8 cellular contexts compared by ENCODE assay signal in genomic region chr20:10434832-10435812, GRCh38. TPM values are rescaled to one million over a fixed set of nuclear protein-coding genes. Genes with fewer than 3 reads are reported as not detected.
DNase-seq lines count a peak whose midpoint lies in the region; ATAC-seq and TF ChIP-seq lines count a peak whose summit lies in the region.

TSS of gene SLX4IP (plus strand) at chr20:10435305. CDS start at chr20:10458205, 22,900 bp downstream.

- H3K27me3 ChIP-seq in testis: no peaks in the 10 kb centered on the region

- peak; percentile 80 for DNase-seq in GM10266 (ENCODE audit: extremely low spot score)
- DNase-seq in NCI-H1092 treated with DMSO at 0.1 percent for 48 hours (lab: John Stamatoyannopoulos, UW): peak; percentile 99
- peak; percentile 98 for DNase-seq in glomerular visceral epithelial cell (ENCODE audit: extremely low spot score)
- peak; percentile 58 for DNase-seq in omental fat pad (ENCODE audit: low spot score)
- peak; percentile 97 for DNase-seq in testis

- peak within 1 kb of the TSS; percentile 86 to 92 for H3K27ac ChIP-seq in testis

- 2 to 3% methylated on average over 30 to 32 of the region's 32 CpGs for WGBS in testis, 2 donors

- no peak for TF ChIP-seq CTCF in GM10266 (IDR thresholded peaks at IDR 0.05; ENCODE audit: control insufficient read depth, insufficient read depth, low read depth, missing control alignments)
- TF ChIP-seq CTCF in omental fat pad (IDR thresholded peaks at IDR 0.05): no peak
- TF ChIP-seq CTCF in testis (IDR thresholded peaks at IDR 0.05): no peak

- H3K4me3 Mint-ChIP-seq in activated naive CD8-positive, alpha-beta T cell: peak within 1 kb of the TSS; percentile 96

- H3K4me1 Mint-ChIP-seq in activated naive CD8-positive, alpha-beta T cell (ENCODE audit: low read depth): peaks cover 48% of the 10 kb centered on the region

- H3K27me3 Mint-ChIP-seq in activated naive CD8-positive, alpha-beta T cell: no peaks in the 10 kb centered on the region

- ATAC-seq in HG02623 (IDR thresholded peaks at IDR 0.05; ENCODE audit: unreplicated experiment): peak; percentile 51
- ATAC-seq in SK-N-SH treated with all-trans-retinoic acid at 6 μM for 48 hours: peak; percentile 84
- peak; percentile 83 for ATAC-seq in omental fat pad (ENCODE audit: low FRiP score)

- H3K4me1 ChIP-seq in testis: peaks cover 12% of the 10 kb centered on the region

- no peaks in the 10 kb centered on the region for H3K36me3 Mint-ChIP-seq in activated naive CD8-positive, alpha-beta T cell

- H3K36me3 ChIP-seq in testis (ENCODE audit: low read depth, missing control alignments): no peaks in the 10 kb centered on the region

- H3K9me3 ChIP-seq in testis: no peaks in the 10 kb centered on the region

- peak within 1 kb of the TSS; percentile 68 to 84 for H3K4me3 ChIP-seq in testis

- no peaks in the 10 kb centered on the region for H3K9me3 Mint-ChIP-seq in activated naive CD8-positive, alpha-beta T cell (ENCODE audit: low read depth)

- intact Hi-C loops in testis (cut with DNase I; ENCODE audit: low total_unique reads): no loop called here

- peak within 1 kb of the TSS; percentile 98 for H3K27ac Mint-ChIP-seq in activated naive CD8-positive, alpha-beta T cell

- TF ChIP-seq POLR2A in testis (IDR thresholded peaks at IDR 0.05): no peak

TF ChIP-seq in SK-N-SH treated with all-trans-retinoic acid at 6 μM for 48 hours, 23 proteins besides CTCF, POLR2A, EP300 and RAD21:
- TF ChIP-seq TCF4 (CRISPR knock-in tag; IDR thresholded peaks at IDR 0.05; ENCODE audit: borderline replicate concordance) (no peak), ZFP30 (CRISPR knock-in tag; IDR thresholded peaks at IDR 0.05) (peak; percentile 45; the same call in 1 of the 2 replicates), SNAI2 (CRISPR knock-in tag; IDR thresholded peaks at IDR 0.05) (peak; percentile 97; the same call in 1 of the 2 replicates), ZNF565 (CRISPR knock-in tag; conservative IDR thresholded peaks at IDR 0.05; ENCODE audit: low read depth) (peak; percentile 76; the same call in 1 of the 2 replicates), TOX (CRISPR knock-in tag; IDR thresholded peaks at IDR 0.05; ENCODE audit: borderline replicate concordance) (no peak), ZFP3 (CRISPR knock-in tag; IDR thresholded peaks at IDR 0.05) (peak; percentile 85), ZNF8 (CRISPR knock-in tag; IDR thresholded peaks at IDR 0.05) (0 out of 2 replicates have a peak, but pooled peaks have one; percentile 4), PPARA (CRISPR knock-in tag; IDR thresholded peaks at IDR 0.05; ENCODE audit: borderline replicate concordance) (0 out of 2 replicates have a peak, but pooled peaks have one; percentile 66), ISL1 (CRISPR knock-in tag; IDR thresholded peaks at IDR 0.05) (peak; percentile 48; the same call in 1 of the 2 replicates), ZC3H10 (CRISPR knock-in tag; IDR thresholded peaks at IDR 0.05) (peak; percentile 70; the same call in 1 of the 2 replicates), TSHZ2 (CRISPR knock-in tag; IDR thresholded peaks at IDR 0.05) (peak; percentile 97)

RNA-seq across cellular contexts. Expression of gene SLX4IP, which starts in this region (rescaled TPM):
- total RNA-seq in omental fat pad: 1 to 10 TPM; 2.0 to 3.4 (median 3.3) TPM
- total RNA-seq in testis: 10 to 100 TPM in 1 of 2 donors, 1 to 10 TPM in 1; 9.7 to 10.8 TPM
- 3.8 TPM for polyA plus RNA-seq in testis (ENCODE audit: insufficient read depth, low read depth, low replicate concordance)

Comparison
In these comparisons a context has a peak if more than half of its experiments do, and no peak if none do; other contexts are left out.
1. Peak in every context shown above with its lines: DNase-seq, ATAC-seq, H3K4me3 ChIP-seq and H3K27ac ChIP-seq.